ENCODE assay signal across 14 cellular contexts in genomic region chr6:169224185-169224695, GRCh38. TPM values are rescaled to one million over a fixed set of nuclear protein-coding genes. Genes with fewer than 3 reads are reported as not detected.
DNase-seq lines count a peak whose midpoint lies in the region; ATAC-seq lines count a peak whose summit lies in the region.
"Had no signal": no experiment of that assay in that cellular context is flagged by ENCODE, and none has a peak within 500 bp of the region (broad histone marks: within the 10 kb centered on the region; RNA-seq: fewer than 3 reads in every experiment).

No MANE protein-coding gene starts in this region.

- no peak overlapping the region for H3K18ac ChIP-seq in mesenchymal stem cell (ENCODE audit: low read depth in 1 of 2, low read length in 2 of 2)

- H2AFZ ChIP-seq in mesenchymal stem cell (ENCODE audit: low read depth, low read length), result no peak overlapping the region

- H3K23ac ChIP-seq in mesenchymal stem cell (ENCODE audit: low read length in 2 of 2), result no peak overlapping the region

- H3K79me1 ChIP-seq in mesenchymal stem cell (replicated peaks; ENCODE audit: low read length, poor library complexity, severe bottlenecking), result no peaks in the 10 kb centered on the region

- H3K9ac ChIP-seq in mesenchymal stem cell (ENCODE audit: low read length), result peak overlapping the region; percentile 57

- peak; percentile 29 for DNase-seq in A172 (ENCODE audit: low spot score)
- DNase-seq in RPMI7951 (ENCODE audit: low read depth), result peak; percentile 92
- DNase-seq in mesenchymal stem cell, result no peak
- no peak for DNase-seq in DMS153 treated with DMSO at 0.1 percent for 48 hours (lab: John Stamatoyannopoulos, UW; ENCODE audit: unreplicated experiment)
- DNase-seq in NCI-H526 treated with DMSO at 0.1 percent for 48 hours (lab: John Stamatoyannopoulos, UW), result no peak
- DNase-seq: DND-41, lower lobe of right lung, MG63, NCI-H446 treated with DMSO at 0.1 percent for 48 hours had no signal

- H3K27ac ChIP-seq in mesenchymal stem cell (ENCODE audit: low read length, poor library complexity, severe bottlenecking), result no peak overlapping the region
- H3K27ac ChIP-seq: lower lobe of right lung, prostate gland, VCaP had no signal

- peaks cover 5% of the 10 kb centered on the region for H3K9me3 ChIP-seq in mesenchymal stem cell (ENCODE audit: control insufficient read depth, low read length)
- H3K9me3 ChIP-seq: lower lobe of right lung, MG63, prostate gland had no signal

- no peak overlapping the region for H2AK5ac ChIP-seq in mesenchymal stem cell (ENCODE audit: low read length, severe bottlenecking)

- no peak overlapping the region for H4K91ac ChIP-seq in mesenchymal stem cell (ENCODE audit: low read length)

- no peak overlapping the region for H3K4me3 ChIP-seq in mesenchymal stem cell (ENCODE audit: insufficient read depth in 1 of 2, low read depth in 1 of 2, low read length in 2 of 2)
- H3K4me3 ChIP-seq: lower lobe of right lung, MG63, prostate gland had no signal

- peaks cover 66 to 100% of the 10 kb centered on the region in 2 experiments for H3K36me3 ChIP-seq in mesenchymal stem cell (ENCODE audit: control insufficient read depth in 1 of 2, insufficient read depth in 2 of 2, low read depth in 1 of 2, low read length in 2 of 2)
- H3K36me3 ChIP-seq: lower lobe of right lung, prostate gland had no signal

- no peak overlapping the region for H2BK5ac ChIP-seq in mesenchymal stem cell (ENCODE audit: low read depth, low read length, poor library complexity, severe bottlenecking)

- no peak overlapping the region for H3K14ac ChIP-seq in mesenchymal stem cell (ENCODE audit: low read length in 2 of 2)

- peak; percentile 87 for ATAC-seq in esophagus mucosa
- ATAC-seq in GM21367 (IDR thresholded peaks at IDR 0.05; ENCODE audit: unreplicated experiment), result no peak
- ATAC-seq in GM19452 (IDR thresholded peaks at IDR 0.05; ENCODE audit: unreplicated experiment), result no peak

- H2BK12ac ChIP-seq in mesenchymal stem cell (ENCODE audit: low read length in 2 of 2), result no peak overlapping the region

- no peak overlapping the region for H3K4me2 ChIP-seq in mesenchymal stem cell (ENCODE audit: low read length, poor library complexity, severe bottlenecking)

- peaks cover 2% of the 10 kb centered on the region for H3K4me1 ChIP-seq in mesenchymal stem cell (ENCODE audit: control insufficient read depth, insufficient read depth, low read depth, low read length)
- H3K4me1 ChIP-seq: lower lobe of right lung, prostate gland had no signal

- no peak overlapping the region for H3K4ac ChIP-seq in mesenchymal stem cell (ENCODE audit: low read depth in 1 of 2, low read length in 2 of 2)

- no peak overlapping the region for H4K8ac ChIP-seq in mesenchymal stem cell (ENCODE audit: low read length)

- H2BK15ac ChIP-seq in mesenchymal stem cell (ENCODE audit: low read depth, poor library complexity, severe bottlenecking), result no peak overlapping the region

- WGBS in mesenchymal stem cell, result 68% methylated on average over 10 of the region's 10 CpGs

- H3K27me3 ChIP-seq in mesenchymal stem cell (ENCODE audit: control insufficient read depth in 1 of 2, insufficient read depth in 1 of 2, low read length in 2 of 2), result no peaks in the 10 kb centered on the region
- H3K27me3 ChIP-seq: MG63 had no signal

- H2BK120ac ChIP-seq in mesenchymal stem cell (ENCODE audit: low read depth, low read length), result no peak overlapping the region

RNA-seq across cellular contexts. Expression of gene THBS2, which starts 29.4 kb away (rescaled TPM):
- 137 and 151 TPM in 2 replicates for total RNA-seq in A172 (2014; rRNA removed; shearing (Covaris generic))
- total RNA-seq in RPMI7951 (2014; rRNA removed; shearing (Covaris generic)), result 90.8 and 93.5 TPM in 2 replicates
- total RNA-seq in esophagus mucosa, result 50.0 TPM
- polyA plus RNA-seq in mesenchymal stem cell (2013, experiment 1 of 2), result 1.1 TPM
- polyA plus RNA-seq in mesenchymal stem cell (2013, experiment 2 of 2), result 1.2 TPM

Comparison
In these comparisons a context has a peak if more than half of its experiments do, and no peak if none do; other contexts are left out.
1. DNase-seq: peak in A172 (single experiment) and RPMI7951 (single experiment); none in mesenchymal stem cell (single experiment), DMS153 treated with DMSO at 0.1 percent for 48 hours (single experiment) and NCI-H526 treated with DMSO at 0.1 percent for 48 hours (single experiment).